1 cellular context compared by ENCODE assay signal in genomic region chr6:51129043-51129442, GRCh38.
TF ChIP-seq lines count a peak whose summit lies in the region.

No MANE protein-coding gene starts in this region.

TF ChIP-seq in K562, 482 proteins besides CTCF, POLR2A, EP300 and RAD21 (continued from another document):
- TF ChIP-seq KLF16 (IDR thresholded peaks at IDR 0.05) (no peak), C11orf30 (IDR thresholded peaks at IDR 0.05; ENCODE audit: low read depth) (peak; percentile 55), AFF4 (CRISPR knock-in tag; IDR thresholded peaks at IDR 0.05) (no peak), NCOR1 (IDR thresholded peaks at IDR 0.05) (peak; percentile 40; the same call in 1 of the 2 replicates), ZNF316 (IDR thresholded peaks at IDR 0.05) (peak; percentile 40; the same call in 1 of the 2 replicates), NFIX (CRISPR knock-in tag; IDR thresholded peaks at IDR 0.05; ENCODE audit: low read depth) (no peak), DPF2 (IDR thresholded peaks at IDR 0.05) (peak; percentile 70), ZNF175 (CRISPR knock-in tag; IDR thresholded peaks at IDR 0.05; ENCODE audit: low read depth) (no peak), EHMT2 (IDR thresholded peaks at IDR 0.05) (peak; percentile 76), FOS (IDR thresholded peaks at IDR 0.05; ENCODE audit: extremely low read depth, insufficient read length) (no peak)
